In the genomic region with DNA sequence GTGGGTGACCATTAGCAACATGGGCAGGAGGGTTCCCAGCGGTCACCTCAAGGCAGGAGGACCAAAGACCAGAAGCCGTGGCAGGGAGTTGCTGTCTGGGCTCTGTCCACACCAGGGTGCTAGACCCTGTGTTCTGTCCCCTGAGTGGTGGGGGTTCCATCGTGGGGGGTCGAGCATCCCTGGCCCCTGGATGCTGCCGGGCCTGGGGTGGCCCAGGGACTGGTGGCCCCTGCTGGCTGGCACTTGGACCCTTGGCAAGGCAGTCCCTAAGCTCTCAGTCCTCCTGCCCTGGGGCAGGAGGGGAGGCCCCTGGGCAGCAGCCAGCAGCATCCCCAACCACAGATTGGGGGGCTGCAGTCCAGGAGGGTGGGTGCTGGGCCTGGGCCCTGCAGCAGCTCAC, we compare ENCODE assay signal across 1 cellular context.
TF ChIP-seq lines count a peak whose summit lies in the region.

No MANE protein-coding gene starts in this region.

TF ChIP-seq in IMR-90, 13 proteins besides CTCF, POLR2A, EP300 and RAD21:
- TF ChIP-seq MAZ (IDR thresholded peaks at IDR 0.05; ENCODE audit: borderline replicate concordance, low read depth, low read length) (no peak), MXI1 (IDR thresholded peaks at IDR 0.05; ENCODE audit: borderline replicate concordance, low read depth, low read length) (no peak), RCOR1 (IDR thresholded peaks at IDR 0.05; ENCODE audit: insufficient replicate concordance, low read length) (no peak), CEBPB (IDR thresholded peaks at IDR 0.05; ENCODE audit: low read depth, low read length) (no peak), MAFK (IDR thresholded peaks at IDR 0.05; ENCODE audit: low read depth, low read length) (no peak), ELK1 (IDR thresholded peaks at IDR 0.05; ENCODE audit: borderline replicate concordance, low read depth, low read length) (no peak), RFX5 (IDR thresholded peaks at IDR 0.05; ENCODE audit: low read depth, low read length) (no peak), NFE2L2 (IDR thresholded peaks at IDR 0.05; ENCODE audit: low read depth, low read length) (no peak), USF2 (IDR thresholded peaks at IDR 0.05; ENCODE audit: low read depth, low read length) (no peak), SMC3 (IDR thresholded peaks at IDR 0.05; ENCODE audit: low read depth, low read length) (no peak), FOS (IDR thresholded peaks at IDR 0.05; ENCODE audit: low read depth, low read length) (no peak), CHD1 (IDR thresholded peaks at IDR 0.05; ENCODE audit: low read depth, low read length) (no peak)
